In the genomic region with DNA sequence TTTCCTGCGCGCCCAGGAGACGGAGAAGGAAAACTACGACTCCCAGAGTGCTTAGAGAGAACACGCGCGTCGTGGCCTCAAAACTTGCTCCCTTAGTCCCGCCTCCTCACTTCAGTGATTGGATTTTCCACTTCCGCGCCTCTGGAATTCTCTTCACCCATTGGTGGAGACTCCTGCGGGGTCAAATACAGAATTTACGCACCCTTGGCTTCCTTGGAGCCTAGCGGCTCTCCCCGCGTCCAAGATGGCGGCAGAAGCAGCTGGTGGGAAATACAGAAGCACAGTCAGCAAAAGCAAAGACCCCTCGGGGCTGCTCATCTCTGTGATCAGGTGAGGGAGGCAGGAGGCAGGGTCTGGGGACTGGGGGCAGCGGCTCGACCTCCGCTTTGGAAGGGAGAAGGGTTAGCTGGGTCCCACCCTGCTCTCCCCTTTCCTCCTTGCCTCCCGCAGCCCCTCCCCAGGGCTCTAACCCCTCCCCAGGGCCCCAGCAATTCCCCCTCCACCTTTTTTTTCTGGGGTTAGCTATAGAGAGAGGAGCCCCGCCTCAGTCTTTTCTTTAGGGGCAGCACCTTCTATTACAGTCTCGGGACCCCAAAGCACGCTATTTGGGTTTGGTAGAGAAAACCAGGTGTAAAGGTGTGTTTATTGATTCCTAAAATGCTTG, we compare ENCODE assay signal across 8 cellular contexts. TPM values are rescaled to one million over a fixed set of nuclear protein-coding genes. Genes with fewer than 3 reads are reported as not detected.
DNase-seq lines count a peak whose midpoint lies in the region; ATAC-seq lines count a peak whose summit lies in the region.

TSS of gene EXOC4 (plus strand) at position 221 of the 664 bp plus-strand sequence.

- no peaks in the 10 kb centered on the region for H3K9me3 Mint-ChIP-seq in dendritic cell treated with granulocyte-macrophage colony-stimulating factor and Interleukin-4, amounts not matched to agents 40 ng/mL and 50 ng/mL, for 4 days

- H3K27me3 Mint-ChIP-seq in dendritic cell treated with granulocyte-macrophage colony-stimulating factor and Interleukin-4, amounts not matched to agents 40 ng/mL and 50 ng/mL, for 4 days: no peaks in the 10 kb centered on the region

- ATAC-seq in GM19372 (IDR thresholded peaks at IDR 0.05; ENCODE audit: low read depth, unreplicated experiment) (peak; percentile 97), HG03558 (IDR thresholded peaks at IDR 0.05; ENCODE audit: extremely low read depth, unreplicated experiment) (peak; percentile 96), left lobe of liver (peak; percentile 99)

- peak within 1 kb of the TSS; percentile 97 for H3K27ac Mint-ChIP-seq in dendritic cell treated with granulocyte-macrophage colony-stimulating factor and Interleukin-4, amounts not matched to agents 40 ng/mL and 50 ng/mL, for 4 days

- peaks cover 26% of the 10 kb centered on the region for H3K4me1 Mint-ChIP-seq in dendritic cell treated with granulocyte-macrophage colony-stimulating factor and Interleukin-4, amounts not matched to agents 40 ng/mL and 50 ng/mL, for 4 days (ENCODE audit: low read depth)

- peak within 1 kb of the TSS; percentile 82 for H3K4me3 Mint-ChIP-seq in dendritic cell treated with granulocyte-macrophage colony-stimulating factor and Interleukin-4, amounts not matched to agents 40 ng/mL and 50 ng/mL, for 4 days

- intact Hi-C loops in dendritic cell treated with granulocyte-macrophage colony-stimulating factor and Interleukin-4, amounts not matched to agents 40 ng/mL and 50 ng/mL, for 4 days (cut with micrococcal nuclease): loop anchor here (2.0 to 10.0 kb wide), 3 partner anchors 170 to 1392 kb away; partner anchors contain the start of genes BPGM, CHCHD3 and LRGUK

- DNase-seq in C1 segment of cervical spinal cord (lab: John Stamatoyannopoulos, UW) (peak; percentile 40 to 97 (median 90)), NCI-H748 treated with DMSO at 0.1 percent for 48 hours (lab: John Stamatoyannopoulos, UW) (peak; percentile 97), left lobe of liver (ENCODE audit: low spot score) (peak; percentile 95)
- DNase-seq in activated CD4-positive, alpha-beta T cell treated with anti-CD3 and anti-CD28 coated beads, Interleukin-2, amount 50 U/mL, for 24 hours (ENCODE audit: low read depth in 1 of 2, low spot score in 1 of 2): peak; percentile 70 to 93
- peak; percentile 89 for DNase-seq in stimulated activated CD4-positive, alpha-beta T cell treated with anti-CD3 and anti-CD28 coated beads, Interleukin-2, amount 100 ng/mL, for 4 hours (ENCODE audit: low read depth)

- peaks cover 14% of the 10 kb centered on the region for H3K36me3 Mint-ChIP-seq in dendritic cell treated with granulocyte-macrophage colony-stimulating factor and Interleukin-4, amounts not matched to agents 40 ng/mL and 50 ng/mL, for 4 days (ENCODE audit: low read depth)

RNA-seq across cellular contexts. Expression of gene EXOC4, which starts in this region (rescaled TPM):
- 23.1 TPM for total RNA-seq in left lobe of liver

Comparison
In these comparisons a context has a peak if more than half of its experiments do, and no peak if none do; other contexts are left out.
1. Peak in every context shown above with its lines: DNase-seq and ATAC-seq.